In the genomic region with DNA sequence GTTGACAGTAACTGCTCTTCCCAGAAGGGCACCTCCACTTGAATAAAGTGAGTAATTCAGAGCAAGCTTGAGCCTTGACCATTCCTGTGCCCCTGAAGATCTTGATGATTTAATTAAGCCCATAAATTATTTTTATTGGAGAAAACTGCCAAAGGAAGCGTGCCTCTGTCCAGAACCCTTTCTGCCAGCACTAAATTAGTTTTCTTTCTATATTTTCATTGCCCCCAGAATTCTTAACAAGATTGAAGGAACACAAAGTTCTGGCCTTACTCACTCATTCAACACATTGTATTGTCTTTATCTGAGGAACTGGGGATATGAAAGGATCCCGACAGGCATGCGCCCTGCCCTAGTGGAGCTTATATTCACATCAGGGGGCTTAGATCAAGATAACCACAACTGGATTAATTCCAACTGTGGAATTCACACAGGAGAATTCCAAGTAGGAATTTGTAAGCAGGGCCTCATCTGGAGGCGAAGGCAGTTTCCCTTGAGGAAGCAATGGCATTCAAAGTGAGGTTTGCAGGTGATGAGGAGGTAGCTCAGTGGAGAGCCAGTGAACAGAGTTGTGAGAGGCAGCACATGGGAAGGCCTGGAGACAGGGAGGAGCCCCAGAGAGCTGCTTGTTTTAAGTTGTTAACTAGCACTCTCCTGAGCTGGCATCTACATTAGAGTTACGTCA, we compare ENCODE assay signal across 1 cellular context.
TF ChIP-seq lines count a peak whose summit lies in the region.

No MANE protein-coding gene starts in this region.

TF ChIP-seq in K562, 482 proteins besides CTCF, POLR2A, EP300 and RAD21:
- TF ChIP-seq ETV5 (CRISPR knock-in tag; IDR thresholded peaks at IDR 0.05; ENCODE audit: low read depth) (no peak), KLF6 (CRISPR knock-in tag; IDR thresholded peaks at IDR 0.05; ENCODE audit: borderline replicate concordance) (no peak)
TF ChIP-seq in K562: peak in this region for 0.
